10 cellular contexts compared by ENCODE assay signal in the genomic region with DNA sequence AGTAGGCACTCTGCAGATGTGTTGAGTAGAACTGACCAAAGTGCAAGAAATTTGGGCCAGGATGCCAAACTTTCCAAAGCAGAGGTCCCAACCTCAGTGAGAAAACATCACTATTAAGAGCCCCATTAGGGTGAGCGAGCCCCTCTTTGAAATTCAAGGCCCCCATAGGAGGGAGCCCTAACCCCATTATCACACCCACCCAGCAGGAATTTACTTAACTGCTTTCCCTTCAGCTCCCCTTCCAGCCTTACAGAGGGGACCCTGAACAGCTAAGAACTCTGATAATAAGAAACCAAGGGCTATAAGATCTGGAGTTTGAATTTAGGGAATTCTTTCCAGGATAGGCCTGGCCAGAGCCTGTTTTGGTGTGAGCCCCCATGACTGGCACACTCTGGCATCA.
DNase-seq lines count a peak whose midpoint lies in the region; ATAC-seq and TF ChIP-seq lines count a peak whose summit lies in the region.
"Had no signal": no experiment of that assay in that cellular context is flagged by ENCODE, and none has a peak within 500 bp of the region (broad histone marks: within the 10 kb centered on the region; RNA-seq: fewer than 3 reads in every experiment).

No MANE protein-coding gene starts in this region.

- POLR2A ChIA-PET in activated CD8-positive, alpha-beta T cell treated with anti-CD3 and anti-CD28 coated beads for 36 hours (lab: Charles Lee): interaction anchor here (0.9 to 1.6 kb wide), 4 partner anchors 10 to 129 kb away, joined by 3 to 4 read pairs (median 4); no protein-coding TSS in a partner anchor
- POLR2A ChIA-PET in CD8-positive, alpha-beta T cell (lab: Charles Lee): interaction anchor here (1.0 kb wide), 1 partner anchor 121 kb away, joined by 3 read pairs; no protein-coding TSS in a partner anchor

- H3K4me1 ChIP-seq in liver (ENCODE audit: control insufficient read depth in 4 of 4, insufficient read depth in 4 of 4, low read length in 3 of 4): peaks cover 10 to 34% (median 23%) of the 10 kb centered on the region in 4 donors
- H3K4me1 ChIP-seq in suprapubic skin: peaks cover 19% of the 10 kb centered on the region
- H3K4me1 ChIP-seq in CD8-positive, alpha-beta T cell (ENCODE audit: insufficient read depth, low read length): peaks cover 21% of the 10 kb centered on the region

- no peaks in the 10 kb centered on the region for H3K27me3 ChIP-seq in liver (ENCODE audit: control insufficient read depth in 4 of 4, insufficient read depth in 4 of 4, low read length in 3 of 4)
- no peaks in the 10 kb centered on the region for H3K27me3 ChIP-seq in suprapubic skin
- no peaks in the 10 kb centered on the region for H3K27me3 ChIP-seq in CD8-positive, alpha-beta T cell (ENCODE audit: insufficient read depth, low read length)

- H3K9me3 ChIP-seq in liver (ENCODE audit: control insufficient read depth in 4 of 4, low read length in 3 of 4): no peaks in the 10 kb centered on the region
- H3K9me3 ChIP-seq in suprapubic skin: no peaks in the 10 kb centered on the region
- no peaks in the 10 kb centered on the region for H3K9me3 ChIP-seq in CD8-positive, alpha-beta T cell (ENCODE audit: low read length)

- no peak overlapping the region for H3K4me3 Mint-ChIP-seq in activated T-cell treated with anti-CD3 and anti-CD28 coated beads, Interleukin-2, amount 50 U/mL, for 24 hours
- no peak overlapping the region for H3K4me3 Mint-ChIP-seq in activated T-cell treated with anti-CD3 and anti-CD28 coated beads, Interleukin-2, amount 50 U/mL, for 4 hours
- no peak overlapping the region for H3K4me3 Mint-ChIP-seq in activated CD8-positive, alpha-beta T cell treated with anti-CD3 and anti-CD28 coated beads for 36 hours
- H3K4me3 Mint-ChIP-seq in CD8-positive, alpha-beta T cell: no peak overlapping the region

- H3K4me3 ChIP-seq in liver (ENCODE audit: low read depth in 1 of 3, low read length in 3 of 3): no peak overlapping the region
- H3K4me3 ChIP-seq in suprapubic skin: no peak overlapping the region
- no peak overlapping the region for H3K4me3 ChIP-seq in CD8-positive, alpha-beta T cell (ENCODE audit: low read depth, low read length)

- intact Hi-C loops in activated CD8-positive, alpha-beta T cell treated with anti-CD3 and anti-CD28 coated beads for 36 hours (cut with micrococcal nuclease): no loop called here
- intact Hi-C loops in CD8-positive, alpha-beta T cell (cut with DNase I, micrococcal nuclease): loop anchor here in 1 of 2 experiments (1.0 kb wide), 1 partner anchor 10 kb away; no protein-coding TSS in a partner anchor

- H3K36me3 ChIP-seq in liver (ENCODE audit: control insufficient read depth in 4 of 4, insufficient read depth in 3 of 4, low read depth in 1 of 4, low read length in 3 of 4) (peaks cover 0 to 6% (median 2%) of the 10 kb centered on the region in 4 donors), suprapubic skin (no peaks in the 10 kb centered on the region)
- H3K36me3 ChIP-seq in CD8-positive, alpha-beta T cell (ENCODE audit: insufficient read depth, low read length): peaks cover 11% of the 10 kb centered on the region

- TF ChIP-seq POLR2A in suprapubic skin (IDR thresholded peaks at IDR 0.05): no peak

- H3K27ac Mint-ChIP-seq in activated T-cell treated with anti-CD3 and anti-CD28 coated beads, Interleukin-2, amount 50 U/mL, for 24 hours: peak overlapping the region; percentile 80
- peak overlapping the region; percentile 61 for H3K27ac Mint-ChIP-seq in activated CD8-positive, alpha-beta T cell treated with anti-CD3 and anti-CD28 coated beads for 36 hours
- H3K27ac Mint-ChIP-seq in CD8-positive, alpha-beta T cell: no peak overlapping the region

- TF ChIP-seq EP300 in suprapubic skin (IDR thresholded peaks at IDR 0.05): no peak

- H3K27ac ChIP-seq in liver (ENCODE audit: low read depth in 1 of 2, low read length in 2 of 2) (peak overlapping the region; percentile 83 to 91), suprapubic skin (peak overlapping the region; percentile 38)
- no peak overlapping the region for H3K27ac ChIP-seq in CD8-positive, alpha-beta T cell (ENCODE audit: low read depth, low read length)

- peaks cover 3% of the 10 kb centered on the region for H3K9me3 Mint-ChIP-seq in activated T-cell treated with anti-CD3 and anti-CD28 coated beads, Interleukin-2, amount 50 U/mL, for 24 hours
- no peaks in the 10 kb centered on the region for H3K9me3 Mint-ChIP-seq in activated T-cell treated with anti-CD3 and anti-CD28 coated beads, Interleukin-2, amount 50 U/mL, for 4 hours
- H3K9me3 Mint-ChIP-seq in activated CD8-positive, alpha-beta T cell treated with anti-CD3 and anti-CD28 coated beads for 36 hours: no peaks in the 10 kb centered on the region
- H3K9me3 Mint-ChIP-seq in CD8-positive, alpha-beta T cell: no peaks in the 10 kb centered on the region

- H3K9ac ChIP-seq in liver (ENCODE audit: low read depth in 1 of 2, low read length in 2 of 2): peak overlapping the region; percentile 43 to 61

- H3K4me1 Mint-ChIP-seq in activated T-cell treated with anti-CD3 and anti-CD28 coated beads, Interleukin-2, amount 50 U/mL, for 24 hours (ENCODE audit: low read depth): peaks cover 79% of the 10 kb centered on the region
- H3K4me1 Mint-ChIP-seq in activated T-cell treated with anti-CD3 and anti-CD28 coated beads, Interleukin-2, amount 50 U/mL, for 4 hours (ENCODE audit: low read depth): peaks cover 81% of the 10 kb centered on the region
- peaks cover 69% of the 10 kb centered on the region for H3K4me1 Mint-ChIP-seq in activated CD8-positive, alpha-beta T cell treated with anti-CD3 and anti-CD28 coated beads for 36 hours (ENCODE audit: low read depth)
- peaks cover 52% of the 10 kb centered on the region for H3K4me1 Mint-ChIP-seq in CD8-positive, alpha-beta T cell (ENCODE audit: low read depth)

- peaks cover 95% of the 10 kb centered on the region for H3K36me3 Mint-ChIP-seq in activated T-cell treated with anti-CD3 and anti-CD28 coated beads, Interleukin-2, amount 50 U/mL, for 24 hours (ENCODE audit: low read depth)
- H3K36me3 Mint-ChIP-seq in activated T-cell treated with anti-CD3 and anti-CD28 coated beads, Interleukin-2, amount 50 U/mL, for 4 hours (ENCODE audit: insufficient read depth): peaks cover 29% of the 10 kb centered on the region
- peaks cover 67% of the 10 kb centered on the region for H3K36me3 Mint-ChIP-seq in activated CD8-positive, alpha-beta T cell treated with anti-CD3 and anti-CD28 coated beads for 36 hours (ENCODE audit: low read depth)
- peaks cover 64% of the 10 kb centered on the region for H3K36me3 Mint-ChIP-seq in CD8-positive, alpha-beta T cell

- no peak for DNase-seq in activated T-cell treated with anti-CD3 and anti-CD28 coated beads, Interleukin-2, amount 50 U/mL, for 24 hours
- DNase-seq in activated T-cell treated with anti-CD3 and anti-CD28 coated beads, Interleukin-2, amount 50 U/mL, for 4 hours: no peak
- DNase-seq in activated CD8-positive, alpha-beta T cell treated with anti-CD3 and anti-CD28 coated beads for 36 hours: no peak
- no peak for DNase-seq in suprapubic skin (ENCODE audit: low spot score in 2 of 2)
- no peak for DNase-seq in activated CD4-positive, CD25-positive, alpha-beta regulatory T cell treated with anti-CD3 and anti-CD28 coated beads, Interleukin-2, amount 50 U/mL, for 72 hours
- DNase-seq in epidermal melanocyte (ENCODE audit: insufficient read length, low spot score): no peak
- DNase-seq in CD8-positive, alpha-beta T cell: no peak
- DNase-seq: activated gamma-delta T cell treated with Interleukin-2 at 50 U/mL for 16 hours, NCI-H524 had no signal

- CTCF ChIA-PET in activated CD8-positive, alpha-beta T cell treated with anti-CD3 and anti-CD28 coated beads for 36 hours (lab: Charles Lee): interaction anchor here (2.0 kb wide), 1 partner anchor 183 kb away, joined by 5 read pairs; no protein-coding TSS in a partner anchor
- CTCF ChIA-PET in CD8-positive, alpha-beta T cell (lab: Charles Lee): interaction anchor here (1.3 to 2.7 kb wide), 5 partner anchors 10 to 185 kb away, joined by 4 to 9 read pairs (median 5); partner anchors contain the start of gene NFATC2

- WGBS in liver: 94% methylated on average over 1 of the region's 1 CpG
- 90% methylated on average over 1 of the region's 1 CpG for WGBS in suprapubic skin

- TF ChIP-seq CTCF in activated CD8-positive, alpha-beta T cell treated with anti-CD3 and anti-CD28 coated beads for 36 hours (IDR thresholded peaks at IDR 0.05): no peak
- TF ChIP-seq CTCF in liver (IDR thresholded peaks at IDR 0.05; ENCODE audit: low read depth, low read length, missing input control) (no peak), suprapubic skin (IDR thresholded peaks at IDR 0.05) (no peak)
- TF ChIP-seq CTCF in CD8-positive, alpha-beta T cell (IDR thresholded peaks at IDR 0.05): no peak

- no peak for TF ChIP-seq RAD21 in liver (IDR thresholded peaks at IDR 0.05)

- H3K27me3 Mint-ChIP-seq in activated T-cell treated with anti-CD3 and anti-CD28 coated beads, Interleukin-2, amount 50 U/mL, for 24 hours: no peaks in the 10 kb centered on the region
- no peaks in the 10 kb centered on the region for H3K27me3 Mint-ChIP-seq in activated T-cell treated with anti-CD3 and anti-CD28 coated beads, Interleukin-2, amount 50 U/mL, for 4 hours (ENCODE audit: low read depth)
- H3K27me3 Mint-ChIP-seq in activated CD8-positive, alpha-beta T cell treated with anti-CD3 and anti-CD28 coated beads for 36 hours: no peaks in the 10 kb centered on the region
- no peaks in the 10 kb centered on the region for H3K27me3 Mint-ChIP-seq in CD8-positive, alpha-beta T cell (ENCODE audit: low read depth)

- no peak for ATAC-seq in activated T-cell treated with anti-CD3 and anti-CD28 coated beads, Interleukin-2, amount 50 U/mL, for 4 hours
- ATAC-seq in activated CD8-positive, alpha-beta T cell treated with anti-CD3 and anti-CD28 coated beads for 36 hours: no peak
- ATAC-seq in CD8-positive, alpha-beta T cell: no peak

TF ChIP-seq in liver, 16 proteins besides CTCF, POLR2A, EP300 and RAD21 (continues in another document):
- TF ChIP-seq TAF1 (conservative IDR thresholded peaks at IDR 0.05): no peak
- TF ChIP-seq EGR1 (IDR thresholded peaks at IDR 0.05; ENCODE audit: low read depth in 2 of 2): no peak
- TF ChIP-seq RXRA (IDR thresholded peaks at IDR 0.05): no peak
- no peak for TF ChIP-seq YY1 (IDR thresholded peaks at IDR 0.05)
- no peak for TF ChIP-seq MAX (IDR thresholded peaks at IDR 0.05)
- no peak for TF ChIP-seq GABPA (IDR thresholded peaks at IDR 0.05 in 1 of 2, conservative IDR thresholded peaks at IDR 0.05 in 1 of 2)
- TF ChIP-seq, protein P1, sequence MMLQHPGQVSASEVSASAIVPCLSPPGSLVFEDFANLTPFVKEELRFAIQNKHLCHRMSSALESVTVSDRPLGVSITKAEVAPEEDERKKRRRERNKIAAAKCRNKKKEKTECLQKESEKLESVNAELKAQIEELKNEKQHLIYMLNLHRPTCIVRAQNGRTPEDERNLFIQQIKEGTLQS (IDR thresholded peaks at IDR 0.05): no peak
- no peak for TF ChIP-seq SP1 (IDR thresholded peaks at IDR 0.05)
- TF ChIP-seq HNF4A (conservative IDR thresholded peaks at IDR 0.05): no peak
- TF ChIP-seq FOXA1 (IDR thresholded peaks at IDR 0.05): no peak
